13 cellular contexts compared by ENCODE assay signal in the genomic region with DNA sequence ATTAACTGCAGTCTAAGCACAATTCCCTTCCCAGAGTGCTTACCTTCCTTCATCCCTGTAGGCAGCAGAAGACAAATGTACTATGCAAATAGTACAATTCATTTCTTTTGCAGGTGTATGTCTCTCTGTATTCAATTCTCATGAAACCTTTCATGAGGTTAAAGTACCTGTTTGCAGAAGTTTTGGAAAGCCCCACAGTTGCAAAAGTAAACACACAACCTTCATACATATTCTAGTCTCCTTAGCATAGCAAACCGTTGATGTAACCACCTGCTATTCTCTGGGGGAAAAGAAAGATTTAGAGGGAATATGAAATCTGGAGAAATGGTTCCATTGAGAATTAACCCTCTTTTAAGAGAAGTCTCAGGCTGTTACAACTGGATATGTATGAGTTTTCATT.
DNase-seq lines count a peak whose midpoint lies in the region; ATAC-seq and TF ChIP-seq lines count a peak whose summit lies in the region.
"Had no signal": no experiment of that assay in that cellular context is flagged by ENCODE, and none has a peak within 500 bp of the region (broad histone marks: within the 10 kb centered on the region; RNA-seq: fewer than 3 reads in every experiment).

No MANE protein-coding gene starts in this region.

- peak; percentile 68 for DNase-seq in MM.1S
- peak; percentile 47 for DNase-seq in NCI-H526 treated with DMSO at 0.1 percent for 48 hours (lab: John Stamatoyannopoulos, UW)
- DNase-seq in left lobe of liver (ENCODE audit: low spot score), result no peak
- no peak for DNase-seq in mucosa of descending colon
- no peak for DNase-seq in naive thymus-derived CD4-positive, alpha-beta T cell
- no peak for DNase-seq in superior temporal gyrus (ENCODE audit: extremely low spot score)
- no peak for DNase-seq in NCI-H2171 treated with DMSO at 0.1 percent for 48 hours (lab: John Stamatoyannopoulos, UW)
- DNase-seq: Calu3; CD8-positive, alpha-beta T cell; GM23248 had no signal

- H3K4me1 ChIP-seq in MM.1S (ENCODE audit: low read length) (peaks cover 20% of the 10 kb centered on the region), mucosa of descending colon (ENCODE audit: low read depth) (no peaks in the 10 kb centered on the region)
- peaks cover 0 to 11% of the 10 kb centered on the region in 2 donors for H3K4me1 ChIP-seq in naive thymus-derived CD4-positive, alpha-beta T cell (ENCODE audit: control insufficient read depth in 2 of 2, insufficient read depth in 2 of 2, low read length in 2 of 2)
- H3K4me1 ChIP-seq: HAP-1 had no signal

- H3K36me3 Mint-ChIP-seq in naive thymus-derived CD4-positive, alpha-beta T cell, result peaks cover 0 to 5% (median 3%) of the 10 kb centered on the region in 5 donors
- H3K36me3 Mint-ChIP-seq: CD8-positive, alpha-beta T cell had no signal

- H3K36me3 ChIP-seq in MM.1S (replicated peaks; ENCODE audit: insufficient read depth, low read length), result no peaks in the 10 kb centered on the region
- H3K36me3 ChIP-seq in mucosa of descending colon (ENCODE audit: low read depth), result no peaks in the 10 kb centered on the region
- H3K36me3 ChIP-seq in naive thymus-derived CD4-positive, alpha-beta T cell (ENCODE audit: control insufficient read depth in 2 of 3, insufficient read depth in 3 of 3, low read length in 3 of 3), result no peaks in the 10 kb centered on the region
- H3K36me3 ChIP-seq: BLaER1 treated with 17β-estradiol and CSF1 and Interleukin-3, amounts not matched to agents 10 nM and 100 nM; HAP-1 had no signal

- intact Hi-C loops in mucosa of descending colon (cut with DNase I, micrococcal nuclease), result no loop called here
- intact Hi-C loops in naive thymus-derived CD4-positive, alpha-beta T cell (cut with micrococcal nuclease), result no loop called here

- no peaks in the 10 kb centered on the region for H3F3A ChIP-seq in MM.1S (ENCODE audit: insufficient read depth, low read length)

- no peaks in the 10 kb centered on the region for H3K9me3 ChIP-seq in MM.1S (replicated peaks; ENCODE audit: insufficient read depth, low read length)
- H3K9me3 ChIP-seq in mucosa of descending colon, result peaks cover 2% of the 10 kb centered on the region
- H3K9me3 ChIP-seq in naive thymus-derived CD4-positive, alpha-beta T cell (ENCODE audit: control insufficient read depth in 2 of 3, low read length in 3 of 3), result no peaks in the 10 kb centered on the region
- H3K9me3 ChIP-seq: HAP-1 had no signal

- ATAC-seq in left lobe of liver (peak; percentile 94), mucosa of descending colon (peak; percentile 26)
- ATAC-seq in naive thymus-derived CD4-positive, alpha-beta T cell, result no peak
- ATAC-seq: CD8-positive, alpha-beta T cell had no signal

- no peak overlapping the region for H3K4me3 ChIP-seq in MM.1S (ENCODE audit: low read length)
- H3K4me3 ChIP-seq in mucosa of descending colon, result no peak overlapping the region
- H3K4me3 ChIP-seq in naive thymus-derived CD4-positive, alpha-beta T cell (ENCODE audit: low read length), result no peak overlapping the region
- H3K4me3 ChIP-seq: BLaER1 treated with 17β-estradiol and CSF1 and Interleukin-3, amounts not matched to agents 10 nM and 100 nM; GM23248; HAP-1 had no signal

- no peaks in the 10 kb centered on the region for H3K79me2 ChIP-seq in MM.1S (ENCODE audit: low read length)

- no peak overlapping the region for H3K4me3 Mint-ChIP-seq in naive thymus-derived CD4-positive, alpha-beta T cell
- H3K4me3 Mint-ChIP-seq: B cell; CD8-positive, alpha-beta T cell had no signal

- peak overlapping the region; percentile 51; the same call in 1 of the 2 replicates for H3K27ac ChIP-seq in MM.1S (ENCODE audit: low read length)
- no peak overlapping the region for H3K27ac ChIP-seq in naive thymus-derived CD4-positive, alpha-beta T cell (ENCODE audit: low read depth, low read length)
- H3K27ac ChIP-seq: BLaER1 treated with 17β-estradiol and CSF1 and Interleukin-3, amounts not matched to agents 10 nM and 100 nM; GM23248 had no signal

- H3K9ac ChIP-seq in MM.1S (ENCODE audit: low read length), result no peak overlapping the region
- H3K9ac ChIP-seq: BLaER1 treated with 17β-estradiol and CSF1 and Interleukin-3, amounts not matched to agents 10 nM and 100 nM; GM23248 had no signal

- peak overlapping the region; percentile 13; the same call in 1 of the 2 replicates for H3K4me2 ChIP-seq in MM.1S (ENCODE audit: low read depth, low read length)
- H3K4me2 ChIP-seq: BLaER1 treated with 17β-estradiol and CSF1 and Interleukin-3, amounts not matched to agents 10 nM and 100 nM had no signal

- no peaks in the 10 kb centered on the region for H3K27me3 ChIP-seq in MM.1S (replicated peaks; ENCODE audit: insufficient read depth, low read length)
- no peaks in the 10 kb centered on the region for H3K27me3 ChIP-seq in naive thymus-derived CD4-positive, alpha-beta T cell (ENCODE audit: control insufficient read depth in 2 of 2, insufficient read depth in 2 of 2, low read length in 2 of 2)
- H3K27me3 ChIP-seq: BLaER1 treated with 17β-estradiol and CSF1 and Interleukin-3, amounts not matched to agents 10 nM and 100 nM had no signal

- no peaks in the 10 kb centered on the region for H3K27me3 Mint-ChIP-seq in naive thymus-derived CD4-positive, alpha-beta T cell
- H3K27me3 Mint-ChIP-seq: B cell had no signal

- H3K9me3 Mint-ChIP-seq in naive thymus-derived CD4-positive, alpha-beta T cell, result peaks cover 0 to 4% (median 0%) of the 10 kb centered on the region in 11 donors
- H3K9me3 Mint-ChIP-seq: CD8-positive, alpha-beta T cell had no signal

- CTCF ChIA-PET in naive thymus-derived CD4-positive, alpha-beta T cell (lab: Charles Lee), result no interaction called here

- H3K27ac Mint-ChIP-seq in naive thymus-derived CD4-positive, alpha-beta T cell, result no peak overlapping the region
- H3K27ac Mint-ChIP-seq: B cell; CD8-positive, alpha-beta T cell had no signal

- no peaks in the 10 kb centered on the region for H4K20me1 ChIP-seq in MM.1S (ENCODE audit: insufficient read depth, low read length)
- H4K20me1 ChIP-seq: BLaER1 treated with 17β-estradiol and CSF1 and Interleukin-3, amounts not matched to agents 10 nM and 100 nM had no signal

- TF ChIP-seq CTCF in MM.1S (IDR thresholded peaks at IDR 0.05; ENCODE audit: low read length), result no peak
- no peak for TF ChIP-seq CTCF in mucosa of descending colon (IDR thresholded peaks at IDR 0.05)

- H2AFZ ChIP-seq in MM.1S (ENCODE audit: low read length), result no peak overlapping the region
- H2AFZ ChIP-seq: GM23248 had no signal

- peaks cover 0 to 18% (median 12%) of the 10 kb centered on the region in 7 donors for H3K4me1 Mint-ChIP-seq in naive thymus-derived CD4-positive, alpha-beta T cell
- H3K4me1 Mint-ChIP-seq: B cell had no signal

- no peaks in the 10 kb centered on the region for H3K9me2 ChIP-seq in MM.1S (replicated peaks; ENCODE audit: insufficient read depth, low read length)

- POLR2A ChIA-PET in naive thymus-derived CD4-positive, alpha-beta T cell (lab: Charles Lee), result no interaction called here

Comparison
In these comparisons a context has a peak if more than half of its experiments do, and no peak if none do; other contexts are left out.
1. DNase-seq: peak in MM.1S (single experiment) and NCI-H526 treated with DMSO at 0.1 percent for 48 hours (single experiment); none in left lobe of liver (single experiment), mucosa of descending colon (0 of 3), naive thymus-derived CD4-positive, alpha-beta T cell (0 of 9), superior temporal gyrus (single experiment) and NCI-H2171 treated with DMSO at 0.1 percent for 48 hours (single experiment).